In the genomic region with DNA sequence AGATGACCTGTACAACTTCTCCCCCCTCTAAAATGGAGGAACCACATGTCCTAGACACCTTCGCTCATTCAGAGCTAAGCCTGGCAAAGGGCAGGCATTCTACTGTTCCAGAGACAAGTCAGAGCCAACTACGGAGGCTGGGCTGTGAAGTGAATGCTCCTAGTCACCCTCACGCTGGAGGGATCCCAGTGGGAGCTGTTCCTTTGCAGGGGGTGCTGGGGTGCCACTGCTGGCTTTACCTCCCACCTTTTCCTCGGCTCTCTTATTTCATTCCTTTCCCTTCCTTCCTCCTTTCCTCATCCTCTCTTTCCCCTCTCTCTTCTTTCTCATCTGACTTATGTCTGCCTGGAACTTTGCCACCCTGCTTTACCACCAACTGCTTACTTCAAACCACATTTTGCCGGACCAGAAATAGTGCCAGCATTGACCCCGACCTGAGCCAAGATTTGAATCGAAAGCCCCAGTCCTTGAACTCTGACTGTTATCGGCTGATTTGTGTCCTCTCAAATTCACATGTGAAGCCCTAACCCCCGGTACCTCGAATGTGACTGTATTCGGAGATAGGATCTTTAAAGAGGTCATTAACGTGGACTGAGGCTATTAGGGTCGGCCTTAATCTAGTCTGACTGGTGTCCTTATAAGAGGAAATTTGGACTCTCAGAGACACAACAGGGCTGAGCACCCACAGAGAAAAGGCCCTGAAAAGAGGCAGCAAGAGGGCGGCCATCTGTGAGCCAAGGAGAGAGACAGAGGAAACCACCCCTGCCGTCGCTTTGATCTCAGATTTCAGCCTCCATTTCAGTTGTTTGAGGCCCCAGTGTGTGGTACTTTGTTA, we compare ENCODE assay signal across 18 cellular contexts. TPM values are rescaled to one million over a fixed set of nuclear protein-coding genes. Genes with fewer than 3 reads are reported as not detected.
A peak's percentile ranks its signal among the peaks of the same experiment; 100 is the strongest.
DNase-seq lines count a peak whose midpoint lies in the region; FAIRE-seq and TF ChIP-seq lines count a peak whose summit lies in the region.
"Had no signal": no experiment of that assay in that cellular context is flagged by ENCODE, and none has a peak within 500 bp of the region (broad histone marks: within the 10 kb centered on the region; RNA-seq: fewer than 3 reads in every experiment).

No MANE protein-coding gene starts in this region.

- H3K36me3 ChIP-seq in GM23248 (ENCODE audit: low read depth): no peaks in the 10 kb centered on the region
- H3K36me3 ChIP-seq in MG63: no peaks in the 10 kb centered on the region
- H3K36me3 ChIP-seq in H1 (ENCODE audit: control insufficient read depth in 2 of 4, insufficient read depth in 4 of 4, low read length in 3 of 4): no peaks in the 10 kb centered on the region
- no peaks in the 10 kb centered on the region for H3K36me3 ChIP-seq in neuronal stem cell (replicated peaks in 1 of 2; ENCODE audit: control insufficient read depth in 2 of 2, insufficient read depth in 2 of 2, low read length in 2 of 2)

- TF ChIP-seq CTCF in H1 (IDR thresholded peaks at IDR 0.05; ENCODE audit: control extremely low read depth in 1 of 3, insufficient read depth in 1 of 3, low read depth in 1 of 3, low read length in 3 of 3): no peak

- H3K27me3 ChIP-seq in GM23248 (replicated peaks; ENCODE audit: insufficient read depth) (peaks cover 58% of the 10 kb centered on the region), MG63 (peaks cover 20% of the 10 kb centered on the region), H1 (replicated peaks in 1 of 4; ENCODE audit: control insufficient read depth in 3 of 4, extremely low read depth in 1 of 4, insufficient read depth in 3 of 4, low read length in 3 of 4) (peaks cover 0 to 2% (median under 1%) of the 10 kb centered on the region in 4 experiments; a peak in 1 of 7 replicates), neuronal stem cell (ENCODE audit: control insufficient read depth in 3 of 3, insufficient read depth in 3 of 3, low read depth in 1 of 3, low read length in 3 of 3) (peaks cover 0 to 41% (median 0%) of the 10 kb centered on the region in 3 experiments)

- DNase-seq in GM23248 (peak; percentile 20), MG63 (peak; percentile 53), H1 (ENCODE audit: low read depth in 1 of 2, low spot score in 2 of 2) (no peak), neuronal stem cell (ENCODE audit: low spot score) (no peak), DMS114 treated with DMSO at 0.1 percent for 48 hours (lab: John Stamatoyannopoulos, UW; ENCODE audit: unreplicated experiment) (no peak), SHP77 (lab: John Stamatoyannopoulos, UW) (no peak), iPS-NIHi11 (ENCODE audit: low spot score) (no peak)
- DNase-seq: COR-L47, DMS153, KG1, NCI-H1048, NCI-H1436 treated with DMSO at 0.1 percent for 48 hours, NCI-H2029 treated with DMSO at 0.1 percent for 48 hours, NCI-H2171 treated with DMSO at 0.1 percent for 48 hours, NCI-H774, PC-9 had no signal

- H4K20me1 ChIP-seq in GM23248 (ENCODE audit: insufficient read depth) (no peaks in the 10 kb centered on the region), H1 (replicated peaks in 1 of 2; ENCODE audit: control insufficient read depth in 1 of 2, insufficient read depth in 2 of 2, low read length in 2 of 2) (no peaks in the 10 kb centered on the region)

- H4K8ac ChIP-seq in H1 (ENCODE audit: extremely low read depth, insufficient read depth, low read length) (no peak overlapping the region; the same call in 1 of the 2 replicates), neuronal stem cell (ENCODE audit: low read depth, low read length) (no peak overlapping the region)

- no peak overlapping the region for H4K91ac ChIP-seq in H1 (replicated peaks; ENCODE audit: insufficient read length, low read length)
- H4K91ac ChIP-seq in neuronal stem cell (ENCODE audit: low read depth, low read length, poor library complexity): no peak overlapping the region

- POLR2A ChIA-PET in H1 (lab: Charles Lee; ENCODE audit: partially characterized antibody): no interaction called here

- no peaks in the 10 kb centered on the region for H3K23me2 ChIP-seq in H1 (ENCODE audit: low read depth, low read length)

- H3K14ac ChIP-seq in H1 (ENCODE audit: insufficient read length) (no peak overlapping the region), neuronal stem cell (ENCODE audit: low read length) (no peak overlapping the region)

- WGBS in GM23248 (ENCODE audit: low coverage in 1 of 2, low lambda C conversion rate in 2 of 2, missing lambda C conversion rate in 2 of 2), 2 experiments: 53 to 57% methylated on average over 16 of the region's 16 CpGs
- WGBS in H1 (ENCODE audit: extremely low coverage in 1 of 2, insufficient coverage in 1 of 2, insufficient read length in 1 of 2, insufficient replicate concordance in 2 of 2, low coverage in 1 of 2, low lambda C conversion rate in 2 of 2, missing lambda C conversion rate in 1 of 2), 2 experiments: 77% methylated on average over 16 of the region's 16 CpGs; no CpG with 5 or more reads in 1 of the 2 experiments
- WGBS in neuronal stem cell (ENCODE audit: extremely low coverage in 2 of 2, insufficient read length in 2 of 2, insufficient replicate concordance in 1 of 2), 2 donors: no CpG with 5 or more reads among the region's 16 CpGs

- H3K56ac ChIP-seq in H1 (replicated peaks; ENCODE audit: insufficient read length, low read depth, low read length): no peak overlapping the region

- no peak overlapping the region for H2AFZ ChIP-seq in GM23248
- H2AFZ ChIP-seq in H1 (ENCODE audit: low read length): peak overlapping the region; percentile 49; the same call in 1 of the 2 replicates
- H2AFZ ChIP-seq in neuronal stem cell (ENCODE audit: low read length): peak overlapping the region; percentile 62
- H2AFZ ChIP-seq: PC-9 had no signal

- in situ Hi-C loops in GM23248 (cut with MboI): no loop called here

- H2AK5ac ChIP-seq in H1 (ENCODE audit: low read depth, low read length) (no peak overlapping the region), neuronal stem cell (ENCODE audit: low read depth, low read length) (peak overlapping the region; percentile 13)

- TF ChIP-seq POLR2A in H1 (IDR thresholded peaks at IDR 0.05; ENCODE audit: control extremely low read depth in 1 of 2, low read depth in 2 of 2, low read length in 2 of 2): no peak

- H3F3A ChIP-seq in GM23248 (ENCODE audit: insufficient read depth): no peaks in the 10 kb centered on the region

- H3K4me3 ChIP-seq in GM23248 (no peak overlapping the region), MG63 (no peak overlapping the region), H1 (ENCODE audit: extremely low read depth in 1 of 4, insufficient read depth in 2 of 4, low read depth in 3 of 4, low read length in 4 of 4) (no peak overlapping the region), neuronal stem cell (ENCODE audit: low read length in 2 of 2) (no peak overlapping the region)
- H3K4me3 ChIP-seq: PC-9 had no signal

- peak overlapping the region; percentile 21; the same call in 1 of the 2 replicates for H3K18ac ChIP-seq in H1 (ENCODE audit: extremely low read depth, low read length)
- no peak overlapping the region for H3K18ac ChIP-seq in neuronal stem cell (ENCODE audit: low read length)

- CTCF ChIA-PET in H1 (lab: Charles Lee; ENCODE audit: partially characterized antibody): interaction anchor here (2.4 kb wide), 1 partner anchor 24 kb away, joined by 5 read pairs; no protein-coding TSS in a partner anchor

- H3K79me1 ChIP-seq in H1 (ENCODE audit: low read depth, low read length): no peaks in the 10 kb centered on the region
- no peaks in the 10 kb centered on the region for H3K79me1 ChIP-seq in neuronal stem cell (ENCODE audit: low read depth, low read length)

- H2BK120ac ChIP-seq in H1 (replicated peaks; ENCODE audit: low read depth, low read length) (no peak overlapping the region), neuronal stem cell (ENCODE audit: low read depth, low read length) (no peak overlapping the region)

- TF ChIP-seq EP300 in H1 (IDR thresholded peaks at IDR 0.05; ENCODE audit: borderline replicate concordance in 1 of 2, low read depth in 2 of 2, low read length in 2 of 2): no peak

- H2BK5ac ChIP-seq in H1 (ENCODE audit: low read depth, low read length) (no peak overlapping the region; the same call in 1 of the 2 replicates), neuronal stem cell (ENCODE audit: low read length) (no peak overlapping the region)

- no peaks in the 10 kb centered on the region for H3K9me3 ChIP-seq in GM23248 (ENCODE audit: low read depth)
- H3K9me3 ChIP-seq in MG63: 0 out of 2 replicates have a peak, but pooled peaks cover 1% of the 10 kb centered on the region
- no peaks in the 10 kb centered on the region for H3K9me3 ChIP-seq in H1 (ENCODE audit: insufficient read depth in 2 of 2, low read depth in 1 of 2, low read length in 1 of 2)
- H3K9me3 ChIP-seq in neuronal stem cell (replicated peaks in 1 of 2; ENCODE audit: control insufficient read depth in 2 of 2, insufficient read depth in 1 of 2, low read depth in 1 of 2, low read length in 2 of 2): no peaks in the 10 kb centered on the region

- no peak overlapping the region for H2BK20ac ChIP-seq in H1 (ENCODE audit: low read length)

- H3K27ac ChIP-seq in GM23248 (no peak overlapping the region), H1 (ENCODE audit: low read depth, low read length) (no peak overlapping the region), neuronal stem cell (replicated peaks; ENCODE audit: low read length) (no peak overlapping the region)
- H3K27ac ChIP-seq: PC-9 had no signal

- H3K23ac ChIP-seq in H1 (ENCODE audit: insufficient read length) (no peak overlapping the region), neuronal stem cell (ENCODE audit: low read depth, low read length, poor library complexity) (no peak overlapping the region)

- H3K4me2 ChIP-seq in GM23248 (ENCODE audit: unreplicated experiment) (no peak overlapping the region), H1 (ENCODE audit: insufficient read depth in 1 of 2, low read depth in 2 of 2, low read length in 2 of 2) (peak overlapping the region in 1 of 2 experiments; percentile 29; a peak in 1 of 4 replicates), neuronal stem cell (ENCODE audit: insufficient read depth, low read length, poor library complexity, severe bottlenecking) (no peak overlapping the region)
- H3K4me2 ChIP-seq: PC-9 had no signal

- no peaks in the 10 kb centered on the region for H3K9me2 ChIP-seq in GM23248 (ENCODE audit: insufficient read depth)

- H3K4ac ChIP-seq in H1 (replicated peaks; ENCODE audit: insufficient read length, low read depth, low read length): peak overlapping the region; percentile 93
- H3K4ac ChIP-seq in neuronal stem cell (ENCODE audit: low read length): no peak overlapping the region

- H2BK15ac ChIP-seq in H1 (ENCODE audit: low read length) (0 out of 2 replicates have a peak overlapping the region, but pooled peaks have one; percentile 32), neuronal stem cell (ENCODE audit: low read length) (no peak overlapping the region)

- no peaks in the 10 kb centered on the region for H3K4me1 ChIP-seq in GM23248 (ENCODE audit: insufficient read depth)
- H3K4me1 ChIP-seq in H1 (replicated peaks in 1 of 4; ENCODE audit: control insufficient read depth in 3 of 4, insufficient read depth in 4 of 4, low read length in 3 of 4): peaks cover 0 to 11% (median 5%) of the 10 kb centered on the region in 4 experiments; a peak in 5 of 7 replicates
- no peaks in the 10 kb centered on the region for H3K4me1 ChIP-seq in neuronal stem cell (ENCODE audit: control insufficient read depth in 2 of 2, insufficient read depth in 1 of 2, low read depth in 1 of 2, low read length in 2 of 2)

- H4K5ac ChIP-seq in H1 (ENCODE audit: insufficient read length, low read depth, low read length): no peak overlapping the region

- H2BK12ac ChIP-seq in H1 (ENCODE audit: low read depth, low read length): no peak overlapping the region
- no peak overlapping the region for H2BK12ac ChIP-seq in neuronal stem cell (ENCODE audit: low read length)

- H3K9ac ChIP-seq in GM23248 (no peak overlapping the region), H1 (replicated peaks in 1 of 4; ENCODE audit: extremely low read depth in 1 of 4, low read depth in 3 of 4, low read length in 3 of 4) (no peak overlapping the region), neuronal stem cell (ENCODE audit: low read depth, low read length, poor library complexity) (no peak overlapping the region)

- H3K79me2 ChIP-seq in GM23248 (ENCODE audit: insufficient read depth) (no peaks in the 10 kb centered on the region), H1 (ENCODE audit: control insufficient read depth in 1 of 2, insufficient read depth in 2 of 2, low read length in 2 of 2) (no peaks in the 10 kb centered on the region)

- FAIRE-seq in H1 (lab: Jason Lieb, UNC): no peak

- TF ChIP-seq RAD21 in H1 (IDR thresholded peaks at IDR 0.05 in 1 of 2, conservative IDR thresholded peaks at IDR 0.05 in 1 of 2; ENCODE audit: low read depth in 2 of 2, low read length in 2 of 2): no peak

RNA-seq across cellular contexts. Expression of a gene that starts 31.4 kb away (rescaled TPM):
- total RNA-seq in GM23248 (2014; rRNA removed; shearing (Covaris generic)): not detected in 2 replicates
- not detected in 2 replicates for polyA plus RNA-seq in GM23248 (2016; fragmentation: Nextera tagmentation; extraction: Ambion mirVana)
- total RNA-seq in MG63 (2014; rRNA removed; shearing (Covaris generic); ENCODE audit: low replicate concordance): not detected in 2 replicates
- not detected in 2 replicates for total RNA-seq in H1 (2021; fragmentation: NEBNext Ultra II Directional; extraction: Animal tissue kit (Norgen Biotek cat#: 25700))
- not detected in 2 replicates for polyA plus RNA-seq in H1 (2011; rRNA removed)
- not detected for polyA plus RNA-seq in H1 (2011; cell fraction: cytosol; rRNA removed)
- not detected for polyA plus RNA-seq in H1 (2011; cell fraction: nucleus; rRNA removed)
- polyA plus RNA-seq in H1 (2012, experiment 1 of 2): not detected in 4 replicates
- polyA plus RNA-seq in H1 (2012, experiment 2 of 2): not detected
- polyA plus RNA-seq in H1 (2013, experiment 1 of 2): not detected
- polyA plus RNA-seq in H1 (2013, experiment 2 of 2): not detected
- polyA minus RNA-seq in H1 (2011; rRNA and poly(A)+ RNA removed): not detected in 2 replicates
- not detected for polyA minus RNA-seq in H1 (2011; cell fraction: cytosol; rRNA and poly(A)+ RNA removed)
- polyA minus RNA-seq in H1 (2011; cell fraction: nucleus; rRNA and poly(A)+ RNA removed): not detected
- not detected for polyA plus RNA-seq in neuronal stem cell (2013, experiment 1 of 2)
- not detected for polyA plus RNA-seq in neuronal stem cell (2013, experiment 2 of 2)
- total RNA-seq: NCI-H460, PC-9, Right ventricle myocardium inferior had no signal

Comparison
In these comparisons a context has a peak if more than half of its experiments do, and no peak if none do; other contexts are left out.
1. DNase-seq: peak in GM23248 (single experiment) and MG63 (single experiment); none in H1 (0 of 2), neuronal stem cell (single experiment), DMS114 treated with DMSO at 0.1 percent for 48 hours (single experiment), SHP77 (0 of 2) and iPS-NIHi11 (single experiment).